ENCODE assay signal across 1 cellular context in genomic region chr15:51283026-51283425, GRCh38.
TF ChIP-seq lines count a peak whose summit lies in the region.

No MANE protein-coding gene starts in this region.

TF ChIP-seq in SK-N-SH, 30 proteins besides CTCF, POLR2A, EP300 and RAD21 (continued from another document):
- TF ChIP-seq POLR2AphosphoS5 (IDR thresholded peaks at IDR 0.05; ENCODE audit: low read depth, low read length) (no peak), GABPA (IDR thresholded peaks at IDR 0.05; ENCODE audit: low read depth) (no peak), SMC3 (IDR thresholded peaks at IDR 0.05; ENCODE audit: low read depth, low read length) (no peak)
